11 cellular contexts compared by ENCODE assay signal in genomic region chr22:49848690-49849160, GRCh38. TPM values are rescaled to one million over a fixed set of nuclear protein-coding genes. Genes with fewer than 3 reads are reported as not detected.
DNase-seq lines count a peak whose midpoint lies in the region; ATAC-seq and TF ChIP-seq lines count a peak whose summit lies in the region.
"Had no signal": no experiment of that assay in that cellular context is flagged by ENCODE, and none has a peak within 500 bp of the region (broad histone marks: within the 10 kb centered on the region; RNA-seq: fewer than 3 reads in every experiment).

No MANE protein-coding gene starts in this region.

- no peak overlapping the region for H3K27ac ChIP-seq in dorsolateral prefrontal cortex
- peak overlapping the region; percentile 21 for H3K27ac ChIP-seq in naive thymus-derived CD4-positive, alpha-beta T cell (ENCODE audit: low read depth, low read length)

- peak overlapping the region; percentile 51 to 68 for H3K4me3 Mint-ChIP-seq in stimulated activated naive CD8-positive, alpha-beta T cell treated with anti-CD3 and anti-CD28 coated beads, Interleukin-15, amount 100 ng/mL, for 72 hours
- H3K4me3 Mint-ChIP-seq in naive thymus-derived CD4-positive, alpha-beta T cell = peak overlapping the region in 6 of 10 donors; percentile 13 to 80 (median 56)

- H3K27me3 ChIP-seq in dorsolateral prefrontal cortex = peaks cover 0 to 36% (median 26%) of the 10 kb centered on the region in 45 donors
- H3K27me3 ChIP-seq in naive thymus-derived CD4-positive, alpha-beta T cell (ENCODE audit: control insufficient read depth in 2 of 2, insufficient read depth in 2 of 2, low read length in 2 of 2) = no peaks in the 10 kb centered on the region

- H3K27me3 Mint-ChIP-seq in stimulated activated naive CD8-positive, alpha-beta T cell treated with anti-CD3 and anti-CD28 coated beads, Interleukin-15, amount 100 ng/mL, for 72 hours = peaks cover 59% of the 10 kb centered on the region
- peaks cover 0 to 53% (median 0%) of the 10 kb centered on the region in 5 donors for H3K27me3 Mint-ChIP-seq in naive thymus-derived CD4-positive, alpha-beta T cell

- peaks cover 26% of the 10 kb centered on the region for H3K4me1 Mint-ChIP-seq in stimulated activated naive CD8-positive, alpha-beta T cell treated with anti-CD3 and anti-CD28 coated beads, Interleukin-15, amount 100 ng/mL, for 72 hours
- peaks cover 10 to 31% (median 19%) of the 10 kb centered on the region in 7 donors for H3K4me1 Mint-ChIP-seq in naive thymus-derived CD4-positive, alpha-beta T cell

- CTCF ChIA-PET in naive thymus-derived CD4-positive, alpha-beta T cell (lab: Charles Lee) = no interaction called here

- no peak for DNase-seq in stimulated activated naive CD8-positive, alpha-beta T cell treated with anti-CD3 and anti-CD28 coated beads, Interleukin-15, amount 100 ng/mL, for 72 hours
- no peak for DNase-seq in stimulated activated naive CD8-positive, alpha-beta T cell treated with anti-CD3 and anti-CD28 coated beads, Interleukin-15, Interleukin-2, amounts not matched to agents 100 U/mL and 50 U/mL, for 24 hours
- DNase-seq in dorsolateral prefrontal cortex (no peak), NCI-H2171 (lab: John Stamatoyannopoulos, UW) (no peak), HPDE6-E6E7 (ENCODE audit: extremely low spot score) (no peak), SK-N-DZ (ENCODE audit: low spot score) (no peak), NCI-H1105 treated with DMSO at 0.1 percent for 48 hours (lab: John Stamatoyannopoulos, UW) (no peak)
- DNase-seq in naive thymus-derived CD4-positive, alpha-beta T cell = no peak
- DNase-seq: DMS 273 treated with DMSO at 0.1 percent for 48 hours, NCI-H187 treated with DMSO at 0.1 percent for 48 hours had no signal

- no peaks in the 10 kb centered on the region for H3K9me3 ChIP-seq in naive thymus-derived CD4-positive, alpha-beta T cell (ENCODE audit: control insufficient read depth in 2 of 3, low read length in 3 of 3)

- intact Hi-C loops in dorsolateral prefrontal cortex (cut with DNase I) = no loop called here
- intact Hi-C loops in naive thymus-derived CD4-positive, alpha-beta T cell (cut with micrococcal nuclease) = loop anchor here (1.0 kb wide), 1 partner anchor 9 kb away; no protein-coding TSS in a partner anchor

- H3K4me1 ChIP-seq in naive thymus-derived CD4-positive, alpha-beta T cell (ENCODE audit: control insufficient read depth in 2 of 2, insufficient read depth in 2 of 2, low read length in 2 of 2) = peaks cover 0 to 13% of the 10 kb centered on the region in 2 donors

- no peak for TF ChIP-seq CTCF in dorsolateral prefrontal cortex (IDR thresholded peaks at IDR 0.05 in 54 of 56, conservative IDR thresholded peaks at IDR 0.05 in 2 of 56; ENCODE audit: low read depth in 1 of 56, partially characterized antibody in 56 of 56)

- no peaks in the 10 kb centered on the region for H3K36me3 Mint-ChIP-seq in naive thymus-derived CD4-positive, alpha-beta T cell
- H3K36me3 Mint-ChIP-seq: activated naive CD4-positive, alpha-beta T cell treated with anti-CD3 and anti-CD28 coated beads, Interleukin-2, amount 50 U/mL, for 72 hours had no signal

- H3K9me3 Mint-ChIP-seq in stimulated activated naive CD8-positive, alpha-beta T cell treated with anti-CD3 and anti-CD28 coated beads, Interleukin-15, amount 100 ng/mL, for 72 hours = no peaks in the 10 kb centered on the region
- no peaks in the 10 kb centered on the region for H3K9me3 Mint-ChIP-seq in naive thymus-derived CD4-positive, alpha-beta T cell
- H3K9me3 Mint-ChIP-seq: activated naive CD4-positive, alpha-beta T cell treated with anti-CD3 and anti-CD28 coated beads, Interleukin-2, amount 50 U/mL, for 72 hours had no signal

- H3K27ac Mint-ChIP-seq in stimulated activated naive CD8-positive, alpha-beta T cell treated with anti-CD3 and anti-CD28 coated beads, Interleukin-15, amount 100 ng/mL, for 72 hours = no peak overlapping the region
- no peak overlapping the region for H3K27ac Mint-ChIP-seq in naive thymus-derived CD4-positive, alpha-beta T cell
- H3K27ac Mint-ChIP-seq: activated naive CD4-positive, alpha-beta T cell treated with anti-CD3 and anti-CD28 coated beads, Interleukin-2, amount 50 U/mL, for 72 hours had no signal

- H3K36me3 ChIP-seq in naive thymus-derived CD4-positive, alpha-beta T cell (ENCODE audit: control insufficient read depth in 2 of 3, insufficient read depth in 3 of 3, low read length in 3 of 3) = no peaks in the 10 kb centered on the region

- ATAC-seq in stimulated activated naive CD8-positive, alpha-beta T cell treated with anti-CD3 and anti-CD28 coated beads, Interleukin-15, amount 100 ng/mL, for 72 hours = no peak
- ATAC-seq in stimulated activated naive CD8-positive, alpha-beta T cell treated with anti-CD3 and anti-CD28 coated beads, Interleukin-15, Interleukin-2, amounts not matched to agents 100 U/mL and 50 U/mL, for 24 hours = no peak
- no peak for ATAC-seq in naive thymus-derived CD4-positive, alpha-beta T cell
- ATAC-seq: activated naive CD4-positive, alpha-beta T cell treated with anti-CD3 and anti-CD28 coated beads, Interleukin-2, amount 50 U/mL, for 72 hours had no signal

- peak overlapping the region in 54 of 59 donors; percentile 15 to 61 (median 42) for H3K4me3 ChIP-seq in dorsolateral prefrontal cortex
- H3K4me3 ChIP-seq in naive thymus-derived CD4-positive, alpha-beta T cell (ENCODE audit: low read length) = peak overlapping the region; percentile 39

- POLR2A ChIA-PET in naive thymus-derived CD4-positive, alpha-beta T cell (lab: Charles Lee) = interaction anchor here (1.7 kb wide), 1 partner anchor 10 kb away, joined by 16 read pairs; no protein-coding TSS in a partner anchor

RNA-seq across cellular contexts. Expression of gene ZBED4, which starts 4.9 kb away (rescaled TPM):
- 1 to 10 TPM; 4.7 to 8.0 (median 6.5) TPM for total RNA-seq in dorsolateral prefrontal cortex
- total RNA-seq in naive thymus-derived CD4-positive, alpha-beta T cell = 10 to 100 TPM; 13.6 to 20.1 (median 17.1) TPM
- polyA plus RNA-seq in naive thymus-derived CD4-positive, alpha-beta T cell = 10 to 100 TPM in 1 of 2 donors, 1 to 10 TPM in 1; 6.0 to 10.6 TPM
- polyA plus RNA-seq in SK-N-DZ (2014; cell fraction: cytosol; rRNA removed) = 18.6 and 24.1 TPM in 2 replicates
- polyA plus RNA-seq in SK-N-DZ (2014; cell fraction: nucleus; rRNA removed) = 11.3 and 17.6 TPM in 2 replicates

RNA-seq across cellular contexts. Expression of gene BRD1, which starts 21.1 kb away (rescaled TPM):
- total RNA-seq in dorsolateral prefrontal cortex = 10 to 100 TPM; 23.5 to 55.4 (median 35.6) TPM
- total RNA-seq in naive thymus-derived CD4-positive, alpha-beta T cell = 100 to 1,000 TPM in 2 of 5 experiments, 10 to 100 TPM in 3; 50.0 to 130 (median 87.7) TPM
- 1 to 10 TPM; 2.8 to 3.4 TPM for polyA plus RNA-seq in naive thymus-derived CD4-positive, alpha-beta T cell
- 32.5 and 43.0 TPM in 2 replicates for polyA plus RNA-seq in SK-N-DZ (2014; cell fraction: cytosol; rRNA removed)
- polyA plus RNA-seq in SK-N-DZ (2014; cell fraction: nucleus; rRNA removed) = 51.0 and 58.3 TPM in 2 replicates

Comparison
In these comparisons a context has a peak if more than half of its experiments do, and no peak if none do; other contexts are left out.
1. intact Hi-C loops: an anchor here in naive thymus-derived CD4-positive, alpha-beta T cell (1.0 kb wide); none called in dorsolateral prefrontal cortex.